ENCODE assay signal across 1 cellular context in the genomic region with DNA sequence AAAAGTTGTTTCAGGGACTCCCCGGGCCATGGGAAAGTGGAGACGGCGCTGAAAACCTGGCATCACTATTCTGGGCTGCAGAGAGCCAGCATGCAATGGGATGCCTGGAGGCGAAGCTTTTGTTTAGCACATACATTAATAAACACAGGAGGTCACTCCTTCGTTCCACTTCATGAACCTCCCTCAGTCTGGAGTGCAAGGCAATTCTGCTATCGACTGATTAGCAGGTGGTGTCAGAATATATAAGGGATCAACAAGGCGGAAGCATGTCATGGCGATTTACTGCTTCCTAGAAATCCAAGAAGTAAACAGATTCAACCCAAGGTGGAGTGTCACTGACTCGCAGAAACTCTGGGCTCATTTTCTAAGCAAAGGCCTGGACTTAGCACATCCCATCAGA.
TF ChIP-seq lines count a peak whose summit lies in the region.

No MANE protein-coding gene starts in this region.

TF ChIP-seq in WTC11, 78 proteins besides CTCF, POLR2A, EP300 and RAD21:
- TF ChIP-seq, protein P1, sequence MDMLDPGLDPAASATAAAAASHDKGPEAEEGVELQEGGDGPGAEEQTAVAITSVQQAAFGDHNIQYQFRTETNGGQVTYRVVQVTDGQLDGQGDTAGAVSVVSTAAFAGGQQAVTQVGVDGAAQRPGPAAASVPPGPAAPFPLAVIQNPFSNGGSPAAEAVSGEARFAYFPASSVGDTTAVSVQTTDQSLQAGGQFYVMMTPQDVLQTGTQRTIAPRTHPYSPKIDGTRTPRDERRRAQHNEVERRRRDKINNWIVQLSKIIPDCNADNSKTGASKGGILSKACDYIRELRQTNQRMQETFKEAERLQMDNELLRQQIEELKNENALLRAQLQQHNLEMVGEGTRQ (CRISPR knock-in tag; IDR thresholded peaks at IDR 0.05), result no peak
- TF ChIP-seq, protein P2, sequence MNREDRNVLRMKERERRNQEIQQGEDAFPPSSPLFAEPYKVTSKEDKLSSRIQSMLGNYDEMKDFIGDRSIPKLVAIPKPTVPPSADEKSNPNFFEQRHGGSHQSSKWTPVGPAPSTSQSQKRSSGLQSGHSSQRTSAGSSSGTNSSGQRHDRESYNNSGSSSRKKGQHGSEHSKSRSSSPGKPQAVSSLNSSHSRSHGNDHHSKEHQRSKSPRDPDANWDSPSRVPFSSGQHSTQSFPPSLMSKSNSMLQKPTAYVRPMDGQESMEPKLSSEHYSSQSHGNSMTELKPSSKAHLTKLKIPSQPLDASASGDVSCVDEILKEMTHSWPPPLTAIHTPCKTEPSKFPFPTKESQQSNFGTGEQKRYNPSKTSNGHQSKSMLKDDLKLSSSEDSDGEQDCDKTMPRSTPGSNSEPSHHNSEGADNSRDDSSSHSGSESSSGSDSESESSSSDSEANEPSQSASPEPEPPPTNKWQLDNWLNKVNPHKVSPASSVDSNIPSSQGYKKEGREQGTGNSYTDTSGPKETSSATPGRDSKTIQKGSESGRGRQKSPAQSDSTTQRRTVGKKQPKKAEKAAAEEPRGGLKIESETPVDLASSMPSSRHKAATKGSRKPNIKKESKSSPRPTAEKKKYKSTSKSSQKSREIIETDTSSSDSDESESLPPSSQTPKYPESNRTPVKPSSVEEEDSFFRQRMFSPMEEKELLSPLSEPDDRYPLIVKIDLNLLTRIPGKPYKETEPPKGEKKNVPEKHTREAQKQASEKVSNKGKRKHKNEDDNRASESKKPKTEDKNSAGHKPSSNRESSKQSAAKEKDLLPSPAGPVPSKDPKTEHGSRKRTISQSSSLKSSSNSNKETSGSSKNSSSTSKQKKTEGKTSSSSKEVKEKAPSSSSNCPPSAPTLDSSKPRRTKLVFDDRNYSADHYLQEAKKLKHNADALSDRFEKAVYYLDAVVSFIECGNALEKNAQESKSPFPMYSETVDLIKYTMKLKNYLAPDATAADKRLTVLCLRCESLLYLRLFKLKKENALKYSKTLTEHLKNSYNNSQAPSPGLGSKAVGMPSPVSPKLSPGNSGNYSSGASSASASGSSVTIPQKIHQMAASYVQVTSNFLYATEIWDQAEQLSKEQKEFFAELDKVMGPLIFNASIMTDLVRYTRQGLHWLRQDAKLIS (CRISPR knock-in tag; IDR thresholded peaks at IDR 0.05; ENCODE audit: borderline replicate concordance), result no peak
- TF ChIP-seq, protein P3, sequence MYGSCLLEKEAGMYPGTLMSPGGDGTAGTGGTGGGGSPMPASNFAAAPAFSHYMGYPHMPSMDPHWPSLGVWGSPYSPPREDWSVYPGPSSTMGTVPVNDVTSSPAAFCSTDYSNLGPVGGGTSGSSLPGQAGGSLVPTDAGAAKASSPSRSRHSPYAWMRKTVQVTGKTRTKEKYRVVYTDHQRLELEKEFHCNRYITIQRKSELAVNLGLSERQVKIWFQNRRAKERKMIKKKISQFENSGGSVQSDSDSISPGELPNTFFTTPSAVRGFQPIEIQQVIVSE (CRISPR knock-in tag; IDR thresholded peaks at IDR 0.05; ENCODE audit: borderline replicate concordance), result no peak
- no peak for TF ChIP-seq SMAD3 (CRISPR knock-in tag; IDR thresholded peaks at IDR 0.05; ENCODE audit: borderline replicate concordance)
- no peak for TF ChIP-seq MXD4 (CRISPR knock-in tag; IDR thresholded peaks at IDR 0.05; ENCODE audit: borderline replicate concordance)
- TF ChIP-seq NFYB (CRISPR knock-in tag; conservative IDR thresholded peaks at IDR 0.05; ENCODE audit: low read depth), result no peak
- no peak for TF ChIP-seq JAZF1 (CRISPR knock-in tag; IDR thresholded peaks at IDR 0.05)
- TF ChIP-seq SP1 (CRISPR knock-in tag; conservative IDR thresholded peaks at IDR 0.05), result no peak
